8 cellular contexts compared by ENCODE assay signal in genomic region chr7:103297837-103298179, GRCh38. TPM values are rescaled to one million over a fixed set of nuclear protein-coding genes. Genes with fewer than 3 reads are reported as not detected.
DNase-seq lines count a peak whose midpoint lies in the region; ATAC-seq and TF ChIP-seq lines count a peak whose summit lies in the region.

No MANE protein-coding gene starts in this region.

- H3K4me1 Mint-ChIP-seq in H9, result peaks cover 14 to 16% of the 10 kb centered on the region in 2 experiments
- H3K4me1 Mint-ChIP-seq in activated naive CD8-positive, alpha-beta T cell (ENCODE audit: low read depth), result peaks cover 41% of the 10 kb centered on the region

- no peak for TF ChIP-seq CTCF in BJ (IDR thresholded peaks at IDR 0.05; ENCODE audit: insufficient read depth, low read depth, low read length)
- TF ChIP-seq CTCF in H9 (conservative IDR thresholded peaks at IDR 0.05), result no peak
- TF ChIP-seq CTCF in right lobe of liver (IDR thresholded peaks at IDR 0.05), result no peak
- TF ChIP-seq CTCF in vagina (IDR thresholded peaks at IDR 0.05), result no peak

- no peaks in the 10 kb centered on the region for H3K27me3 ChIP-seq in BJ (ENCODE audit: control insufficient read depth, insufficient read depth, low read length)
- no peaks in the 10 kb centered on the region for H3K27me3 ChIP-seq in H9 (ENCODE audit: insufficient read depth, low read length)
- no peaks in the 10 kb centered on the region for H3K27me3 ChIP-seq in right lobe of liver
- H3K27me3 ChIP-seq in vagina, result no peaks in the 10 kb centered on the region

- H3K27ac Mint-ChIP-seq in H9, result peak overlapping the region; percentile 13 to 95 (median 89); a peak in 6 of 7 replicates
- peak overlapping the region; percentile 96 for H3K27ac Mint-ChIP-seq in activated naive CD8-positive, alpha-beta T cell

- peaks cover 9% of the 10 kb centered on the region for H3K27me3 Mint-ChIP-seq in H9 (ENCODE audit: low read depth)
- no peaks in the 10 kb centered on the region for H3K27me3 Mint-ChIP-seq in activated naive CD8-positive, alpha-beta T cell

- WGBS in H9 (ENCODE audit: extremely low coverage, insufficient read length, low lambda C conversion rate), result no CpG with 5 or more reads among the region's 7 CpGs
- under 1% methylated on average over 7 of the region's 7 CpGs for WGBS in right lobe of liver (ENCODE audit: insufficient coverage, low coverage, low lambda C conversion rate, missing lambda C conversion rate)

- intact Hi-C loops in right lobe of liver (cut with DNase I), result loop anchor here in 1 of 2 donors (5.0 kb wide), 1 partner anchor 109 kb away; no protein-coding TSS in a partner anchor
- intact Hi-C loops in vagina (cut with DNase I), result no loop called here

- H3K4ac ChIP-seq in H9 (ENCODE audit: low read depth, low read length), result no peak overlapping the region

- H3K23me2 ChIP-seq in H9 (ENCODE audit: insufficient read length, low read depth, low read length, poor library complexity, severe bottlenecking), result peaks cover 4% of the 10 kb centered on the region

- no peak overlapping the region for H2BK12ac ChIP-seq in H9 (ENCODE audit: insufficient read length, low read depth, low read length)

- ATAC-seq in right lobe of liver (no peak), HG03442 (IDR thresholded peaks at IDR 0.05; ENCODE audit: unreplicated experiment) (no peak)

- no peak overlapping the region for H4K91ac ChIP-seq in H9 (ENCODE audit: insufficient read length, low read depth, low read length)

- no peak overlapping the region for H2BK120ac ChIP-seq in H9 (ENCODE audit: low read depth, low read length, poor library complexity, severe bottlenecking)

- no peak overlapping the region for H3T11ph ChIP-seq in H9 (ENCODE audit: low read length)

- peak overlapping the region; percentile 88 to 94 for H3K4me3 Mint-ChIP-seq in H9
- peak overlapping the region; percentile 97 for H3K4me3 Mint-ChIP-seq in activated naive CD8-positive, alpha-beta T cell

- no peak overlapping the region for H2BK20ac ChIP-seq in H9 (ENCODE audit: low read depth, low read length, poor library complexity, severe bottlenecking)

- DNase-seq in BJ (ENCODE audit: low read depth) (no peak), H9 (no peak), right lobe of liver (no peak), vagina (ENCODE audit: extremely low spot score in 2 of 2) (no peak), hypothalamus (lab: John Stamatoyannopoulos, UW) (no peak), C1 segment of cervical spinal cord (lab: John Stamatoyannopoulos, UW) (no peak)

- TF ChIP-seq POLR2A in right lobe of liver (IDR thresholded peaks at IDR 0.05), result no peak
- no peak for TF ChIP-seq POLR2A in vagina (IDR thresholded peaks at IDR 0.05)

- H3K4me1 ChIP-seq in H9 (ENCODE audit: insufficient read depth, low read length), result no peaks in the 10 kb centered on the region
- H3K4me1 ChIP-seq in right lobe of liver, result peaks cover 0 to 19% (median 6%) of the 10 kb centered on the region in 4 donors
- H3K4me1 ChIP-seq in vagina, result peaks cover 21% of the 10 kb centered on the region

- H2BK15ac ChIP-seq in H9 (ENCODE audit: low read depth, low read length), result no peak overlapping the region

- no peaks in the 10 kb centered on the region for H3K9me3 Mint-ChIP-seq in H9
- no peaks in the 10 kb centered on the region for H3K9me3 Mint-ChIP-seq in activated naive CD8-positive, alpha-beta T cell (ENCODE audit: low read depth)

- peak overlapping the region; percentile 88; the same call in 1 of the 2 replicates for H3K14ac ChIP-seq in H9 (ENCODE audit: insufficient read depth, low read length)

- peaks cover 13 to 37% (median 37%) of the 10 kb centered on the region in 3 experiments; a peak in 6 of 7 replicates for H3K36me3 Mint-ChIP-seq in H9 (ENCODE audit: insufficient read depth in 1 of 3, low read depth in 3 of 3)
- H3K36me3 Mint-ChIP-seq in activated naive CD8-positive, alpha-beta T cell, result peaks cover 2% of the 10 kb centered on the region

- H3K9ac ChIP-seq in H9 (ENCODE audit: extremely low read depth, insufficient read length, low read length), result peak overlapping the region; percentile 93

- peaks cover 4% of the 10 kb centered on the region; the same call in 1 of the 2 replicates for H3K79me2 ChIP-seq in H9 (ENCODE audit: insufficient read depth, low read length)

- no peaks in the 10 kb centered on the region for H4K20me1 ChIP-seq in H9 (ENCODE audit: control insufficient read depth, insufficient read depth, insufficient read length)

- peak overlapping the region; percentile 75 for H3K4me2 ChIP-seq in H9 (ENCODE audit: insufficient read depth, insufficient read length, low read length)

- H3K79me1 ChIP-seq in H9 (ENCODE audit: insufficient read depth, low read depth, low read length, poor library complexity, severe bottlenecking), result peaks cover 4% of the 10 kb centered on the region

- no peak overlapping the region for H4K8ac ChIP-seq in H9 (replicated peaks; ENCODE audit: insufficient read length, low read depth, low read length)

- H3K27ac ChIP-seq in H9 (ENCODE audit: insufficient read length, low read depth, low read length) (no peak overlapping the region), right lobe of liver (peak overlapping the region; percentile 77 to 89 (median 84)), vagina (peak overlapping the region; percentile 84)

- no peak overlapping the region for H2AFZ ChIP-seq in H9 (ENCODE audit: low read length)

- H2AK5ac ChIP-seq in H9 (ENCODE audit: insufficient read length, low read length), result no peak overlapping the region

- POLR2A ChIA-PET in BJ (lab: Charles Lee), result no interaction called here

- H3K56ac ChIP-seq in H9 (ENCODE audit: insufficient read length, low read depth, low read length), result no peak overlapping the region

- peak overlapping the region; percentile 59 for H3K4me3 ChIP-seq in BJ (ENCODE audit: low read depth, low read length)
- H3K4me3 ChIP-seq in right lobe of liver, result peak overlapping the region; percentile 65 to 95 (median 82)
- H3K4me3 ChIP-seq in vagina, result peak overlapping the region; percentile 89 to 96

- H3K23ac ChIP-seq in H9 (ENCODE audit: insufficient read length, low read depth, low read length), result no peak overlapping the region

- H2BK5ac ChIP-seq in H9 (ENCODE audit: insufficient read length, low read length), result no peak overlapping the region

- no peak overlapping the region for H3K18ac ChIP-seq in H9 (ENCODE audit: insufficient read length, low read depth, low read length)

- H3K9me3 ChIP-seq in H9 (ENCODE audit: control insufficient read depth, low read depth, low read length) (no peaks in the 10 kb centered on the region), right lobe of liver (no peaks in the 10 kb centered on the region), vagina (no peaks in the 10 kb centered on the region)

- CTCF ChIA-PET in BJ (lab: Yijun Ruan, JAX), result interaction anchor here (0.6 to 1.5 kb wide), 4 partner anchors 9 to 50 kb away, joined by 3 to 5 read pairs (median 4); partner anchors contain the start of gene PSMC2

- H3K36me3 ChIP-seq in BJ (ENCODE audit: control insufficient read depth, insufficient read depth, low read length) (no peaks in the 10 kb centered on the region; the same call in 1 of the 2 replicates), right lobe of liver (peaks cover 0 to 32% (median 15%) of the 10 kb centered on the region in 4 donors), vagina (peaks cover 0 to 32% of the 10 kb centered on the region in 2 donors)

- no peak overlapping the region for H4K5ac ChIP-seq in H9 (ENCODE audit: insufficient read length, low read depth, low read length)

RNA-seq across cellular contexts. Expression of gene PMPCB, which starts 0.6 kb away (rescaled TPM):
- 44.3 and 56.7 TPM in 2 replicates for polyA plus RNA-seq in BJ (2011; rRNA removed)
- polyA minus RNA-seq in BJ (2011; rRNA and poly(A)+ RNA removed), result 13.6 and 18.7 TPM in 2 replicates
- total RNA-seq in H9 (2021), result 84.9 and 90.6 TPM in 2 replicates
- 10 to 100 TPM; 39.7 to 45.0 (median 44.0) TPM for total RNA-seq in right lobe of liver
- 28.7 TPM for total RNA-seq in vagina

RNA-seq across cellular contexts. Expression of gene DNAJC2, which starts 46.8 kb away (rescaled TPM):
- polyA plus RNA-seq in BJ (2011; rRNA removed), result 9.1 and 12.2 TPM in 2 replicates
- polyA minus RNA-seq in BJ (2011; rRNA and poly(A)+ RNA removed), result 0.76 and 2.7 TPM in 2 replicates
- total RNA-seq in H9 (2021), result 57.9 and 59.0 TPM in 2 replicates
- 10 to 100 TPM in 4 of 6 experiments, 1 to 10 TPM in 2; 5.5 to 13.1 (median 11.0) TPM for total RNA-seq in right lobe of liver
- 12.0 TPM for total RNA-seq in vagina

RNA-seq across cellular contexts. Expression of gene PSMC2, which starts 49.6 kb away (rescaled TPM):
- polyA plus RNA-seq in BJ (2011; rRNA removed), result 103 and 179 TPM in 2 replicates
- 32.8 and 49.1 TPM in 2 replicates for polyA minus RNA-seq in BJ (2011; rRNA and poly(A)+ RNA removed)
- total RNA-seq in H9 (2021) (126 and 128 TPM in 2 replicates), right lobe of liver (10 to 100 TPM; 71.3 to 96.6 (median 78.2) TPM), vagina (63.3 TPM)
